16 cellular contexts compared by ENCODE assay signal in genomic region chr5:83513491-83513890, GRCh38. TPM values are rescaled to one million over a fixed set of nuclear protein-coding genes. Genes with fewer than 3 reads are reported as not detected.
DNase-seq lines count a peak whose midpoint lies in the region; ATAC-seq and TF ChIP-seq lines count a peak whose summit lies in the region.
"Had no signal": no experiment of that assay in that cellular context is flagged by ENCODE, and none has a peak within 500 bp of the region (broad histone marks: within the 10 kb centered on the region; RNA-seq: fewer than 3 reads in every experiment).

No MANE protein-coding gene starts in this region.

- TF ChIP-seq POLR2A in erythroblast (IDR thresholded peaks at IDR 0.05; ENCODE audit: low read length) = no peak

- TF ChIP-seq CTCF in coronary artery (IDR thresholded peaks at IDR 0.05) = no peak
- no peak for TF ChIP-seq CTCF in smooth muscle cell (IDR thresholded peaks at IDR 0.05; ENCODE audit: borderline replicate concordance, insufficient read depth, poor library complexity, severe bottlenecking)

- H3F3A ChIP-seq in smooth muscle cell (ENCODE audit: low read depth) = peaks cover 68% of the 10 kb centered on the region

- no peak overlapping the region for H4K8ac ChIP-seq in mesendoderm (ENCODE audit: low read depth, low read length)

- ATAC-seq in SK-N-SH treated with all-trans-retinoic acid at 6 μM for 48 hours (peak; percentile 62), GM21390 (IDR thresholded peaks at IDR 0.05; ENCODE audit: unreplicated experiment) (no peak), GM21360 (IDR thresholded peaks at IDR 0.05; ENCODE audit: unreplicated experiment) (no peak)
- ATAC-seq: HepG2 had no signal

- DNase-seq in coronary artery (ENCODE audit: low spot score) (no peak), mesendoderm (peak; percentile 18), smooth muscle cell (lab: John Stamatoyannopoulos, UW; ENCODE audit: unreplicated experiment) (no peak), erythroblast (lab: John Stamatoyannopoulos, UW) (no peak), NCI-H2171 (lab: John Stamatoyannopoulos, UW) (no peak)
- DNase-seq: CD8-positive, alpha-beta memory T cell; H9; NCI-H1105 treated with DMSO at 0.1 percent for 48 hours; NCI-H187 treated with DMSO at 0.1 percent for 48 hours; NCI-H2171 treated with DMSO at 0.1 percent for 48 hours; NCI-H510A; RPMI8226 had no signal

- no peak overlapping the region for H2BK120ac ChIP-seq in mesendoderm (ENCODE audit: low read depth, low read length)

- H3K4me1 ChIP-seq in mesendoderm (ENCODE audit: control insufficient read depth, low read depth, low read length) (no peaks in the 10 kb centered on the region), smooth muscle cell (ENCODE audit: low read depth) (peaks cover 9% of the 10 kb centered on the region)

- no peak overlapping the region for H3K4me2 ChIP-seq in mesendoderm (ENCODE audit: low read length)
- H3K4me2 ChIP-seq in smooth muscle cell = peak overlapping the region; percentile 7

- H3K79me2 ChIP-seq in mesendoderm (ENCODE audit: control insufficient read depth, insufficient read depth, low read length) (no peaks in the 10 kb centered on the region), smooth muscle cell (ENCODE audit: low read depth) (peaks cover 40% of the 10 kb centered on the region)

- H3K36me3 ChIP-seq in mesendoderm (ENCODE audit: control insufficient read depth, insufficient read depth, low read length) (no peaks in the 10 kb centered on the region), smooth muscle cell (ENCODE audit: low read depth) (peaks cover 29% of the 10 kb centered on the region)

- no peak overlapping the region for H3K4me3 ChIP-seq in coronary artery
- no peak overlapping the region for H3K4me3 ChIP-seq in mesendoderm (ENCODE audit: low read length)
- H3K4me3 ChIP-seq in smooth muscle cell = no peak overlapping the region

- no peak overlapping the region for H3K9ac ChIP-seq in mesendoderm (ENCODE audit: low read length)
- no peak overlapping the region for H3K9ac ChIP-seq in smooth muscle cell (ENCODE audit: low read depth)

- no peak overlapping the region for H2BK5ac ChIP-seq in mesendoderm (ENCODE audit: low read length)

- H2AFZ ChIP-seq in smooth muscle cell (ENCODE audit: low read depth) = no peak overlapping the region

- H3K18ac ChIP-seq in mesendoderm (ENCODE audit: low read length) = no peak overlapping the region

- 100% methylated on average over 2 of the region's 3 CpGs for WGBS in mesendoderm (ENCODE audit: extremely low coverage, insufficient coverage, low lambda C conversion rate)
- 87% methylated on average over 3 of the region's 3 CpGs for WGBS in smooth muscle cell (ENCODE audit: low lambda C conversion rate)

- no peak overlapping the region for H3K56ac ChIP-seq in mesendoderm (ENCODE audit: low read length)

- H3K4ac ChIP-seq in mesendoderm (ENCODE audit: low read depth, low read length) = no peak overlapping the region

- H2AK5ac ChIP-seq in mesendoderm (ENCODE audit: low read length) = no peak overlapping the region

- H4K20me1 ChIP-seq in smooth muscle cell (ENCODE audit: low read depth) = peaks cover 100% of the 10 kb centered on the region

- H3K9me3 ChIP-seq in smooth muscle cell (replicated peaks; ENCODE audit: low read depth) = no peaks in the 10 kb centered on the region

- H3K27ac ChIP-seq in coronary artery (peak overlapping the region; percentile 28 to 33), mesendoderm (ENCODE audit: low read depth, low read length) (no peak overlapping the region), smooth muscle cell (ENCODE audit: low read depth) (peak overlapping the region; percentile 72)

- no peak overlapping the region for H2BK15ac ChIP-seq in mesendoderm (replicated peaks; ENCODE audit: low read depth)

- H4K5ac ChIP-seq in mesendoderm (ENCODE audit: low read length) = no peak overlapping the region

- no peaks in the 10 kb centered on the region for H3K79me1 ChIP-seq in mesendoderm (ENCODE audit: low read length)

- no peaks in the 10 kb centered on the region for H3K27me3 ChIP-seq in mesendoderm (ENCODE audit: insufficient read depth, low read length, poor library complexity)
- H3K27me3 ChIP-seq in smooth muscle cell (ENCODE audit: low read depth) = no peaks in the 10 kb centered on the region

- no peak overlapping the region for H3K23ac ChIP-seq in mesendoderm (ENCODE audit: low read length)

TF ChIP-seq in SK-N-SH treated with all-trans-retinoic acid at 6 μM for 48 hours, 23 proteins besides CTCF, POLR2A, EP300 and RAD21:
- TF ChIP-seq CSRNP3 (CRISPR knock-in tag; IDR thresholded peaks at IDR 0.05) (no peak), ZC3H10 (CRISPR knock-in tag; IDR thresholded peaks at IDR 0.05) (no peak), TCF4 (CRISPR knock-in tag; IDR thresholded peaks at IDR 0.05; ENCODE audit: borderline replicate concordance) (peak; percentile 72), TSHZ2 (CRISPR knock-in tag; IDR thresholded peaks at IDR 0.05) (0 out of 2 replicates have a peak, but pooled peaks have one; percentile 62), PPARA (CRISPR knock-in tag; IDR thresholded peaks at IDR 0.05; ENCODE audit: borderline replicate concordance) (no peak), ISL1 (CRISPR knock-in tag; IDR thresholded peaks at IDR 0.05) (peak; percentile 39; the same call in 1 of the 2 replicates)

RNA-seq across cellular contexts. Expression of gene VCAN, which starts 41.9 kb away (rescaled TPM):
- polyA plus RNA-seq in mesendoderm (2013, experiment 1 of 2) = 115 TPM
- 116 TPM for polyA plus RNA-seq in mesendoderm (2013, experiment 2 of 2)
- 2,724 and 3,065 TPM in 2 replicates for total RNA-seq in smooth muscle cell
- polyA plus RNA-seq in smooth muscle cell = 551 and 702 TPM in 2 replicates
- polyA plus RNA-seq: CD8-positive, alpha-beta memory T cell had no signal
